22 cellular contexts compared by ENCODE assay signal in the genomic region with DNA sequence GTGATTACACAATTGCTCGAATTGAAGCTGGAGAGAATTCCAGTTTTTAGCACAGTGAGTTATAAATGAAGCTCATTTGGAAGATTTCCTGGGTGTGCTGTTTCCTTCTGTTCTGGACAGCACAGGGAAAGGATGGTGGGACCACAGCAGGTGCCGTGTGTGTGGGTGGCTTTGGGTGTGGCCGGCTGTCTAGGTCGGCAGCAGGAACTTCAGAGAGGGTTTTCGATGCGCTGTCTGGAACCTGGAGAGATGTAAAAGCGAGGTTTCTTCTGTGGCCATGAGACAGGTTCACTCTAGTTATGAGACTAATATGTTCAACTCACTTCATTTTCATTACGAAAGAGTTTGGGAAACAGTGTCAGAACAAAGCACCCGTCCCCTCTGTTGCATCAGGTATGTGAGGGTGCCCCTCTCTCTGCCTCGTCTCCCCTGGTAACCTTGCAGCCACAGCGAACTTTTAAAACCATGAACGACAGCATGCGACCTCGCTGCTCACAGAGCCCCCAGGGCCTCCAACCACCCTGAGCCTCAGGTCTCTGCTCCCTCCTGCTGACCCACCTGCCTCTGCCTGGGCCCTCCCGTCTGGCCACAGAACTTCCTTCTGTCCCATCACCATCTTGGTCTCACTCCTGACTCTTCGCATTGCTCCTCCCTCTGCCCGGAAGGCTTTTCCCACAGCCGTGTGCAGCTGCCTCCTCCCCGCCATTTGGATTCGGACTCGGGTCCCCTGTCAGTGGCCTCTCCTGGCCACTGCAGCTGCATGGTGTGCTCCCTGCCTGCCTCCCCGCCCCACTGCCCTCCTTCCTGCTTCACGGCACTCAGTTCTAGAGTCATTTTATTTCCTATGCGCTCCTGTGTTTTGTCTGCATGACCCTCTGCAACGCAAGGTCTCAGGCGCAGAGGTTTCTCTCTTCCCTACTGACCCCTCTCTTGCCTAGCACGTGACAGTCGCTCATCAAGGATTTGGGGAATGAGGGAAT.
A peak's percentile ranks its signal among the peaks of the same experiment; 100 is the strongest.
DNase-seq lines count a peak whose midpoint lies in the region; ATAC-seq and TF ChIP-seq lines count a peak whose summit lies in the region.
"Had no signal": no experiment of that assay in that cellular context is flagged by ENCODE, and none has a peak within 500 bp of the region (broad histone marks: within the 10 kb centered on the region; RNA-seq: fewer than 3 reads in every experiment).

No MANE protein-coding gene starts in this region.

- no peaks in the 10 kb centered on the region; the same call in 1 of the 2 replicates for H3K9me3 ChIP-seq in Karpas-422 (ENCODE audit: low read length)
- no peaks in the 10 kb centered on the region for H3K9me3 ChIP-seq in stomach
- H3K9me3 ChIP-seq: BE2C, SJCRH30 had no signal

- H3K27ac ChIP-seq in Karpas-422 (ENCODE audit: low read length) (no peak overlapping the region), stomach (no peak overlapping the region)
- H3K27ac ChIP-seq: dorsolateral prefrontal cortex, SJCRH30 had no signal

- TF ChIP-seq CTCF in stomach (IDR thresholded peaks at IDR 0.05): no peak

- peak; percentile 21 for DNase-seq in activated CD8-positive, alpha-beta memory T cell treated with anti-CD3 and anti-CD28 coated beads for 24 hours
- DNase-seq in activated CD8-positive, alpha-beta memory T cell treated with anti-CD3 and anti-CD28 coated beads, Interleukin-2, amount 50 U/mL, for 4 hours: no peak
- DNase-seq in Karpas-422 (peak; percentile 25), inferior parietal cortex (ENCODE audit: extremely low spot score) (peak; percentile 36), stomach (peak; percentile 5), NCI-H2196 (lab: John Stamatoyannopoulos, UW; ENCODE audit: unreplicated experiment) (no peak), NCI-H345 (lab: John Stamatoyannopoulos, UW) (no peak)
- DNase-seq: activated CD4-positive, CD25-positive, alpha-beta regulatory T cell; BE2C; Kasumi-1; mesenchymal stem cell; NCI-H1694 treated with DMSO at 0.1 percent for 48 hours; NCI-H2171 treated with DMSO at 0.1 percent for 48 hours; NCI-H526; nucleus accumbens; SJCRH30; small intestine; stimulated activated CD4-positive, alpha-beta T cell treated with anti-CD3 and anti-CD28 coated beads, Interleukin-4, amount 100 ng/mL, for 4 hours; stimulated activated naive CD8-positive, alpha-beta T cell treated with anti-CD3 and anti-CD28 coated beads, Interleukin-15, Interleukin-2, amounts not matched to agents 100 U/mL and 50 U/mL, for 24 hours; trophoblast cell had no signal

- 74 to 80% (median 75%) methylated on average over 27 to 28 of the region's 28 CpGs for WGBS in stomach, 5 donors

- no peaks in the 10 kb centered on the region for H4K20me1 ChIP-seq in Karpas-422 (ENCODE audit: insufficient read depth, low read depth, low read length)

- TF ChIP-seq EP300 in stomach (IDR thresholded peaks at IDR 0.05): no peak

- H2AFZ ChIP-seq in Karpas-422 (ENCODE audit: low read length): no peak overlapping the region

- no peaks in the 10 kb centered on the region for H3K9me2 ChIP-seq in Karpas-422 (replicated peaks; ENCODE audit: insufficient read depth, low read length)

- intact Hi-C loops in stomach (cut with DNase I; ENCODE audit: low total_unique reads): no loop called here

- H3K4me3 ChIP-seq in Karpas-422 (ENCODE audit: low read length) (no peak overlapping the region), stomach (no peak overlapping the region)
- H3K4me3 ChIP-seq: dorsolateral prefrontal cortex, SJCRH30 had no signal

- no peak for ATAC-seq in HG03432 (IDR thresholded peaks at IDR 0.05; ENCODE audit: unreplicated experiment)
- ATAC-seq: stimulated activated naive CD8-positive, alpha-beta T cell treated with anti-CD3 and anti-CD28 coated beads, Interleukin-15, Interleukin-2, amounts not matched to agents 100 U/mL and 50 U/mL, for 24 hours had no signal

- no peak overlapping the region for H3K4me2 ChIP-seq in Karpas-422 (ENCODE audit: low read depth, low read length, poor library complexity, severe bottlenecking)

- no peak for TF ChIP-seq POLR2A in stomach (IDR thresholded peaks at IDR 0.05)

- H3K4me1 ChIP-seq in Karpas-422 (ENCODE audit: low read length): peaks cover 4% of the 10 kb centered on the region
- H3K4me1 ChIP-seq in stomach: no peaks in the 10 kb centered on the region
- H3K4me1 ChIP-seq: BE2C, SJCRH30 had no signal

- H3K79me2 ChIP-seq in Karpas-422 (ENCODE audit: low read length): no peaks in the 10 kb centered on the region

- H3K36me3 ChIP-seq in Karpas-422 (ENCODE audit: insufficient read depth, low read length) (no peaks in the 10 kb centered on the region), stomach (no peaks in the 10 kb centered on the region)
- H3K36me3 ChIP-seq: BE2C, SJCRH30 had no signal

- H3K27me3 ChIP-seq in Karpas-422 (ENCODE audit: low read length): no peaks in the 10 kb centered on the region
- H3K27me3 ChIP-seq in stomach: peaks cover 0 to 21% (median 0%) of the 10 kb centered on the region in 3 donors
- H3K27me3 ChIP-seq: dorsolateral prefrontal cortex had no signal

- no peak overlapping the region for H3K9ac ChIP-seq in Karpas-422 (ENCODE audit: low read length)

Comparison
In these comparisons a context has a peak if more than half of its experiments do, and no peak if none do; other contexts are left out.
1. DNase-seq: peak in activated CD8-positive, alpha-beta memory T cell treated with anti-CD3 and anti-CD28 coated beads for 24 hours (single experiment), Karpas-422 (single experiment), inferior parietal cortex (single experiment) and stomach (single experiment); none in activated CD8-positive, alpha-beta memory T cell treated with anti-CD3 and anti-CD28 coated beads, Interleukin-2, amount 50 U/mL, for 4 hours (single experiment), NCI-H2196 (single experiment) and NCI-H345 (single experiment).